In the genomic region with DNA sequence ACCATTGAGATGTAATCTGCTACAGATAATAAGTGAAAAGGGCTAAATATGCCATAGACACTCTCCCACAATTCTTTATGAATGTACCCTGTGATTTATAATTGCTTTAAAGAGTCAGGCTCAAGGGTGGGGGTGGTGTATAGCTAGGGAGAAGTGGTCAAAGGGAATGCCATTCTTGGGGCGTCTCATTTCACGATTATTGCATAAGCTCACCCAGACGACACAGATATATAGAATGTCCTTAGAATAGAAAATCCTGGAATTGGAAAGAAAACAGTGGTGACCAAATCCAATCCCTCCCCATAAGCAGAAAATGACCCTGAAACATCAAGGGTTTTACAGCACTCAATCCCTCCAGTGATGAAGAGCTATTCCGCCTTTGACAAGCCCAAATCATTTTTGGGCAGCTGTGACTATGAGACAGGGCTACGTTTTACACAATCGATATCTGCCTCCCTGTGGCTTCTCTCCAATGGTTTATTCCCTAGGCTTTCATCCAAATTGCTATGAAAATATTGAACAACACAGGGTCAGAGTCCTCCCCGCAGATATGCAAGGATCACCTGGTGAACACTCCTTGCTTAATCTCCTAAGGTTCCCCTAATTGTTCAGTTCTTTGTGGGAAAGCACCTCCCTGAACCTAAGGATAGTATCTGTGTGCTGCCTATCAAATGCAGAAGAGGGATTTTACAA, we compare ENCODE assay signal across 24 cellular contexts.
A peak's percentile ranks its signal among the peaks of the same experiment; 100 is the strongest.
DNase-seq lines count a peak whose midpoint lies in the region; ATAC-seq, FAIRE-seq and TF ChIP-seq lines count a peak whose summit lies in the region.
"Had no signal": no experiment of that assay in that cellular context is flagged by ENCODE, and none has a peak within 500 bp of the region (broad histone marks: within the 10 kb centered on the region; RNA-seq: fewer than 3 reads in every experiment).

No MANE protein-coding gene starts in this region.

- intact Hi-C loops in colonic mucosa (cut with DNase I) = no loop called here
- intact Hi-C loops in pancreas (cut with DNase I) = no loop called here

- no peak overlapping the region for H3K4me3 ChIP-seq in colonic mucosa
- no peak overlapping the region for H3K4me3 ChIP-seq in pancreas
- H3K4me3 ChIP-seq: esophagus squamous epithelium, skin epidermis, thoracic aorta, vagina had no signal

- WGBS in pancreas, 2 donors = 23 to 28% methylated on average over 7 of the region's 7 CpGs

- no peaks in the 10 kb centered on the region for H3K27me3 ChIP-seq in colonic mucosa
- H3K27me3 ChIP-seq in pancreas = no peaks in the 10 kb centered on the region
- H3K27me3 ChIP-seq: esophagus squamous epithelium, vagina had no signal

- ATAC-seq in pancreas (peak; percentile 55 to 81 (median 76)), GM21367 (IDR thresholded peaks at IDR 0.05; ENCODE audit: unreplicated experiment) (no peak)
- ATAC-seq: T-cell had no signal

- H3K4me1 ChIP-seq in colonic mucosa (no peaks in the 10 kb centered on the region), pancreas (peaks cover 0 to 11% (median 0%) of the 10 kb centered on the region in 3 donors)
- H3K4me1 ChIP-seq: esophagus squamous epithelium, vagina had no signal

- no peaks in the 10 kb centered on the region for H3K36me3 ChIP-seq in colonic mucosa
- no peaks in the 10 kb centered on the region for H3K36me3 ChIP-seq in pancreas
- H3K36me3 ChIP-seq: esophagus squamous epithelium, thoracic aorta, vagina had no signal

- no peak for TF ChIP-seq CTCF in colonic mucosa (IDR thresholded peaks at IDR 0.05)
- TF ChIP-seq CTCF in pancreas (IDR thresholded peaks at IDR 0.05) = no peak

- FAIRE-seq in pancreas (lab: Jason Lieb, UNC) = no peak
- FAIRE-seq: endometrium, frontal cortex had no signal

- H3K27ac ChIP-seq in colonic mucosa = no peak overlapping the region
- H3K27ac ChIP-seq in pancreas = peak overlapping the region in 1 of 4 donors; percentile 9
- H3K27ac ChIP-seq: 22Rv1, esophagus squamous epithelium, KMS-11, skin epidermis, thoracic aorta, vagina had no signal

- H3K9me3 ChIP-seq in colonic mucosa = no peaks in the 10 kb centered on the region
- no peaks in the 10 kb centered on the region for H3K9me3 ChIP-seq in pancreas
- H3K9me3 ChIP-seq: esophagus squamous epithelium, thoracic aorta, vagina had no signal

- H3K9ac ChIP-seq in colonic mucosa (ENCODE audit: low read depth in 2 of 2, low read length in 2 of 2) = no peak overlapping the region
- H3K9ac ChIP-seq: KMS-11 had no signal

- DNase-seq in NCI-H1417 (lab: John Stamatoyannopoulos, UW) (peak in 2 of 3 experiments; percentile 19 to 50), NCI-H1417 treated with DMSO at 0.1 percent for 48 hours (lab: John Stamatoyannopoulos, UW) (no peak), NCI-H446 (lab: John Stamatoyannopoulos, UW) (peak; percentile 31 to 71), colonic mucosa (peak; percentile 48), pancreas (peak in 1 of 6 donors; percentile 9), ecto neural progenitor cell (ENCODE audit: low spot score) (no peak), medulla oblongata (ENCODE audit: extremely low spot score) (no peak)
- DNase-seq: activated CD4-positive, alpha-beta memory T cell treated with anti-CD3 and anti-CD28 coated beads for 36 hours; activated CD8-positive, alpha-beta memory T cell treated with anti-CD3 and anti-CD28 coated beads, Interleukin-2, amount 50 U/mL, for 4 hours; activated naive CD8-positive, alpha-beta T cell treated with anti-CD3 and anti-CD28 coated beads for 36 hours; aorta; esophagus squamous epithelium; naive B cell; NCI-H2029; NCI-H510A treated with DMSO at 0.1 percent for 48 hours; T-cell had no signal

Comparison
In these comparisons a context has a peak if more than half of its experiments do, and no peak if none do; other contexts are left out.
1. DNase-seq: peak in NCI-H1417 (2 of 3), NCI-H446 (2 of 2) and colonic mucosa (single experiment); none in NCI-H1417 treated with DMSO at 0.1 percent for 48 hours (single experiment), ecto neural progenitor cell (single experiment) and medulla oblongata (single experiment).